27 cellular contexts compared by ENCODE assay signal in genomic region chr4:11393551-11393950, GRCh38. TPM values are rescaled to one million over a fixed set of nuclear protein-coding genes. Genes with fewer than 3 reads are reported as not detected.
"Had no signal": no experiment of that assay in that cellular context is flagged by ENCODE, and none has a peak within 500 bp of the region (broad histone marks: within the 10 kb centered on the region; RNA-seq: fewer than 3 reads in every experiment).

No MANE protein-coding gene starts in this region.

- H3K27me3 Mint-ChIP-seq: naive thymus-derived CD8-positive, alpha-beta T cell; stimulated activated naive B cell treated with anti-CD40 and anti-IgM and Interleukin-4, amounts not matched to agents 10 μg/mL and 1 μg/mL and 100 μg/mL, for 72 hours; stimulated activated naive CD8-positive, alpha-beta T cell treated with anti-CD3 and anti-CD28 coated beads, Interleukin-15, Interleukin-2, amounts not matched to agents 100 ng/mL and 50 ng/mL, for 24 hours; type B pancreatic cell had no signal

- H3K4me3 Mint-ChIP-seq: naive thymus-derived CD8-positive, alpha-beta T cell; natural killer cell treated with Interleukin-12 subunit alpha and Interleukin-12 subunit beta and Interleukin-15 and Interleukin-18, amount 100 ng/mL, for 72 hours; nephron progenitor cell; neural crest cell; stimulated activated effector memory CD8-positive, alpha-beta T cell treated with anti-CD3 and anti-CD28 coated beads, Interleukin-12 subunit alpha, Interleukin-12 subunit beta, amount 100 ng/mL, for 72 hours; stimulated activated naive B cell treated with anti-CD40 and anti-IgM and Interleukin-4, amounts not matched to agents 10 μg/mL and 1 μg/mL and 100 μg/mL, for 72 hours; stimulated activated naive CD8-positive, alpha-beta T cell treated with anti-CD3 and anti-CD28 coated beads, Interleukin-15, Interleukin-2, amounts not matched to agents 100 ng/mL and 50 ng/mL, for 24 hours; type B pancreatic cell had no signal

- H3K9me3 ChIP-seq: neutrophil, pancreas, prostate gland, right lobe of liver, sigmoid colon, stomach, thoracic aorta, thyroid gland, tibial nerve, upper lobe of right lung, uterus had no signal

- H3K27ac ChIP-seq: neutrophil, pancreas, prostate gland, right lobe of liver, sigmoid colon, stomach, thoracic aorta, thyroid gland, tibial nerve, upper lobe of right lung, uterus had no signal

- H3K4me3 ChIP-seq: pancreas, prostate gland, right lobe of liver, sigmoid colon, stomach, thoracic aorta, thyroid gland, tibial nerve, upper lobe of right lung, uterus had no signal

- H3K36me3 Mint-ChIP-seq: naive thymus-derived CD8-positive, alpha-beta T cell; natural killer cell treated with Interleukin-12 subunit alpha and Interleukin-12 subunit beta and Interleukin-15 and Interleukin-18, amount 100 ng/mL, for 72 hours; stimulated activated effector memory CD8-positive, alpha-beta T cell treated with anti-CD3 and anti-CD28 coated beads, Interleukin-12 subunit alpha, Interleukin-12 subunit beta, amount 100 ng/mL, for 72 hours had no signal

- H3K27ac Mint-ChIP-seq: naive thymus-derived CD8-positive, alpha-beta T cell; natural killer cell treated with Interleukin-12 subunit alpha and Interleukin-12 subunit beta and Interleukin-15 and Interleukin-18, amount 100 ng/mL, for 72 hours; nephron progenitor cell; stimulated activated effector memory CD8-positive, alpha-beta T cell treated with anti-CD3 and anti-CD28 coated beads, Interleukin-12 subunit alpha, Interleukin-12 subunit beta, amount 100 ng/mL, for 72 hours; stimulated activated naive B cell treated with anti-CD40 and anti-IgM and Interleukin-4, amounts not matched to agents 10 μg/mL and 1 μg/mL and 100 μg/mL, for 72 hours; stimulated activated naive CD8-positive, alpha-beta T cell treated with anti-CD3 and anti-CD28 coated beads, Interleukin-15, Interleukin-2, amounts not matched to agents 100 ng/mL and 50 ng/mL, for 24 hours; type B pancreatic cell had no signal

- DNase-seq: naive thymus-derived CD8-positive, alpha-beta T cell; nephron progenitor cell; nucleus accumbens; pancreas; right cardiac atrium; right lobe of liver; sigmoid colon; small intestine; stimulated activated CD4-positive, alpha-beta T cell treated with anti-CD3 and anti-CD28 coated beads, Interleukin-15, amount 100 ng/mL, for 24 hours; stimulated activated CD4-positive, alpha-beta T cell treated with anti-CD3 and anti-CD28 coated beads, Interleukin-2, amount 100 ng/mL, for 24 hours; stimulated activated CD4-positive, alpha-beta T cell treated with anti-CD3 and anti-CD28 coated beads, Interleukin-2, amount 100 ng/mL, for 48 hours; stimulated activated CD4-positive, alpha-beta T cell treated with anti-CD3 and anti-CD28 coated beads, Interleukin-4, amount 100 ng/mL, for 24 hours; stimulated activated naive B cell treated with anti-CD40 and anti-IgM and Interleukin-4, amounts not matched to agents 10 μg/mL and 1 μg/mL and 100 μg/mL, for 72 hours; stimulated activated naive CD4-positive, alpha-beta T cell treated with Interleukin-2 at 50 U/mL for 16 hours; stomach; thyroid gland; upper lobe of right lung; uterus had no signal

- H3K36me3 ChIP-seq: neutrophil, pancreas, prostate gland, right lobe of liver, sigmoid colon, thoracic aorta, thyroid gland, tibial nerve, upper lobe of right lung, uterus had no signal

- H3K4me1 ChIP-seq: pancreas, prostate gland, right lobe of liver, sigmoid colon, thyroid gland, upper lobe of right lung, uterus had no signal

- H3K27me3 ChIP-seq: neutrophil, pancreas, right lobe of liver, sigmoid colon, stomach, thyroid gland, tibial nerve, upper lobe of right lung, uterus had no signal

- ATAC-seq: naive thymus-derived CD8-positive, alpha-beta T cell; natural killer cell treated with Interleukin-12 subunit alpha and Interleukin-12 subunit beta and Interleukin-15 and Interleukin-18, amount 100 ng/mL, for 72 hours; pancreas; right cardiac atrium; right lobe of liver; stimulated activated effector memory CD8-positive, alpha-beta T cell treated with anti-CD3 and anti-CD28 coated beads, Interleukin-12 subunit alpha, Interleukin-12 subunit beta, amount 100 ng/mL, for 72 hours; stimulated activated naive B cell treated with anti-CD40 and anti-IgM and Interleukin-4, amounts not matched to agents 10 μg/mL and 1 μg/mL and 100 μg/mL, for 72 hours; upper lobe of right lung had no signal

- H3K4me1 Mint-ChIP-seq: naive thymus-derived CD8-positive, alpha-beta T cell; nephron progenitor cell; stimulated activated effector memory CD8-positive, alpha-beta T cell treated with anti-CD3 and anti-CD28 coated beads, Interleukin-12 subunit alpha, Interleukin-12 subunit beta, amount 100 ng/mL, for 72 hours had no signal

- H3K9me3 Mint-ChIP-seq: naive thymus-derived CD8-positive, alpha-beta T cell; natural killer cell treated with Interleukin-12 subunit alpha and Interleukin-12 subunit beta and Interleukin-15 and Interleukin-18, amount 100 ng/mL, for 72 hours; nephron progenitor cell; neural crest cell; stimulated activated effector memory CD8-positive, alpha-beta T cell treated with anti-CD3 and anti-CD28 coated beads, Interleukin-12 subunit alpha, Interleukin-12 subunit beta, amount 100 ng/mL, for 72 hours; stimulated activated naive B cell treated with anti-CD40 and anti-IgM and Interleukin-4, amounts not matched to agents 10 μg/mL and 1 μg/mL and 100 μg/mL, for 72 hours; stimulated activated naive CD8-positive, alpha-beta T cell treated with anti-CD3 and anti-CD28 coated beads, Interleukin-15, Interleukin-2, amounts not matched to agents 100 ng/mL and 50 ng/mL, for 24 hours; type B pancreatic cell had no signal

RNA-seq across cellular contexts. Expression of gene HS3ST1, which starts 35.1 kb away (rescaled TPM):
- total RNA-seq: natural killer cell treated with Interleukin-12 subunit alpha and Interleukin-12 subunit beta and Interleukin-15 and Interleukin-18, amount 100 ng/mL, for 72 hours had no signal
- polyA plus RNA-seq: naive thymus-derived CD8-positive, alpha-beta T cell had no signal
